In genomic region chr7:17781491-17782215, GRCh38 we compare ENCODE assay signal across 16 cellular contexts.
DNase-seq lines count a peak whose midpoint lies in the region; ATAC-seq, FAIRE-seq and TF ChIP-seq lines count a peak whose summit lies in the region.
"Had no signal": no experiment of that assay in that cellular context is flagged by ENCODE, and none has a peak within 500 bp of the region (broad histone marks: within the 10 kb centered on the region; RNA-seq: fewer than 3 reads in every experiment).

No MANE protein-coding gene starts in this region.

- POLR2A ChIA-PET in endothelial cell of umbilical vein (lab: Charles Lee): no interaction called here
- POLR2A ChIA-PET in T-cell (lab: Charles Lee): no interaction called here

- peaks cover 13% of the 10 kb centered on the region for H3K4me1 ChIP-seq in RWPE2 (ENCODE audit: insufficient read depth, poor library complexity, severe bottlenecking)
- H3K4me1 ChIP-seq in endothelial cell of umbilical vein (ENCODE audit: control insufficient read depth, extremely low read depth, insufficient read depth, low read length): peaks cover 16% of the 10 kb centered on the region
- H3K4me1 ChIP-seq: gastrocnemius medialis had no signal

- TF ChIP-seq POLR2A in endothelial cell of umbilical vein (IDR thresholded peaks at IDR 0.05; ENCODE audit: low read depth, low read length): no peak

- no peak for TF ChIP-seq CTCF in HFF-Myc (IDR thresholded peaks at IDR 0.05; ENCODE audit: low read depth, low read length, missing control alignments)
- TF ChIP-seq CTCF in RWPE2 (IDR thresholded peaks at IDR 0.05; ENCODE audit: poor library complexity, severe bottlenecking): no peak
- no peak for TF ChIP-seq CTCF in endothelial cell of umbilical vein (IDR thresholded peaks at IDR 0.05; ENCODE audit: extremely low read depth in 1 of 2, insufficient read depth in 1 of 2, low read depth in 1 of 2, low read length in 2 of 2)

- peak; percentile 54 for ATAC-seq in RWPE2 (ENCODE audit: low read depth)
- no peak for ATAC-seq in HG03108 (IDR thresholded peaks at IDR 0.05; ENCODE audit: unreplicated experiment)
- ATAC-seq in T-cell (replicated peaks in 1 of 4): no peak
- ATAC-seq in HG03378 (IDR thresholded peaks at IDR 0.05; ENCODE audit: unreplicated experiment): no peak
- ATAC-seq: gastrocnemius medialis had no signal

- no peak overlapping the region for H2AFZ ChIP-seq in endothelial cell of umbilical vein (ENCODE audit: low read depth, low read length)

- dilution Hi-C loops in endothelial cell of umbilical vein (cut with MboI; ENCODE audit: extremely low pct_ligation_motif_present, low sequenced_read_pairs): no loop called here

- H3K27me3 Mint-ChIP-seq in T-cell: no peaks in the 10 kb centered on the region

- H3K36me3 Mint-ChIP-seq in T-cell: no peaks in the 10 kb centered on the region

- BruUV-seq in endothelial cell of umbilical vein (replicated peaks; lab: Mats Ljungman, UMichigan): no TSS peak

- peak; percentile 15 for FAIRE-seq in endothelial cell of umbilical vein (lab: Jason Lieb, UNC)

- H3K79me2 ChIP-seq in endothelial cell of umbilical vein (ENCODE audit: control insufficient read depth, insufficient read depth, low read length): no peaks in the 10 kb centered on the region

- no peaks in the 10 kb centered on the region for H4K20me1 ChIP-seq in endothelial cell of umbilical vein (replicated peaks; ENCODE audit: control insufficient read depth, extremely low read depth, insufficient read depth, low read length)

- DNase-seq in ACHN: peak; percentile 38
- DNase-seq in HFF-Myc (ENCODE audit: extremely low read depth, low read depth): peak; percentile 5
- no peak for DNase-seq in RWPE2 (ENCODE audit: low spot score)
- DNase-seq in endothelial cell of umbilical vein (ENCODE audit: low read depth, low spot score): peak; percentile 55
- no peak for DNase-seq in stimulated activated naive CD4-positive, alpha-beta T cell (lab: John Stamatoyannopoulos, UW)
- no peak for DNase-seq in T-cell
- DNase-seq: amygdala; gastrocnemius medialis; midbrain; NCI-H1417 treated with DMSO at 0.1 percent for 48 hours; NCI-H510A; stimulated activated CD4-positive, alpha-beta T cell treated with anti-CD3 and anti-CD28 coated beads, Interleukin-12 subunit alpha, Interleukin-12 subunit beta, amount 100 ng/mL, for 4 hours; substantia nigra had no signal

- H3K9me3 ChIP-seq in RWPE2 (ENCODE audit: severe bottlenecking): no peaks in the 10 kb centered on the region
- H3K9me3 ChIP-seq in endothelial cell of umbilical vein (replicated peaks; ENCODE audit: control insufficient read depth, insufficient read depth, low read length): no peaks in the 10 kb centered on the region
- H3K9me3 ChIP-seq: gastrocnemius medialis had no signal

- CTCF ChIA-PET in endothelial cell of umbilical vein (lab: Charles Lee) (interaction anchor here (1.5 kb wide), 1 partner anchor 11 kb away, joined by 13 read pairs; no protein-coding TSS in a partner anchor), T-cell (lab: Charles Lee) (interaction anchor here in 1 of 2 donors (1.1 kb wide), 1 partner anchor 11 kb away, joined by 3 read pairs; no protein-coding TSS in a partner anchor)

- H3K36me3 ChIP-seq in RWPE2 (ENCODE audit: low read depth) (no peaks in the 10 kb centered on the region), endothelial cell of umbilical vein (ENCODE audit: control insufficient read depth in 2 of 2, extremely low read depth in 1 of 2, insufficient read depth in 2 of 2, low read length in 2 of 2) (no peaks in the 10 kb centered on the region)
- H3K36me3 ChIP-seq: gastrocnemius medialis had no signal

- no peak overlapping the region for H3K27ac ChIP-seq in RWPE2 (ENCODE audit: poor library complexity, severe bottlenecking)
- H3K27ac ChIP-seq in endothelial cell of umbilical vein (ENCODE audit: insufficient read depth, low read depth, low read length): no peak overlapping the region
- H3K27ac ChIP-seq: gastrocnemius medialis had no signal

- H3K9me1 ChIP-seq in endothelial cell of umbilical vein (replicated peaks; ENCODE audit: control insufficient read depth, extremely low read depth, insufficient read depth, low read length): no peaks in the 10 kb centered on the region

- intact Hi-C loops in endothelial cell of umbilical vein (cut with micrococcal nuclease): loop anchor here (5.0 kb wide), 1 partner anchor 156 kb away; no protein-coding TSS in a partner anchor

- no peak overlapping the region for H3K9ac ChIP-seq in endothelial cell of umbilical vein (replicated peaks; ENCODE audit: extremely low read depth, insufficient read depth, low read length)

- no peak overlapping the region for H3K4me3 Mint-ChIP-seq in T-cell
- H3K4me3 Mint-ChIP-seq: T-helper 2 cell treated with Interferon-gamma antibody and Interleukin-4, amounts not matched to agents 5 μg/mL and 100 μg/mL, for 36 hours had no signal

- no peak overlapping the region for H3K27ac Mint-ChIP-seq in T-cell
- H3K27ac Mint-ChIP-seq: T-helper 2 cell treated with Interferon-gamma antibody and Interleukin-4, amounts not matched to agents 5 μg/mL and 100 μg/mL, for 36 hours had no signal

- H3K4me3 ChIP-seq in HFF-Myc (replicated peaks; ENCODE audit: low read depth, low read length) (no peak overlapping the region), RWPE2 (ENCODE audit: severe bottlenecking) (no peak overlapping the region), endothelial cell of umbilical vein (replicated peaks in 1 of 3; ENCODE audit: insufficient read depth in 1 of 3, low read depth in 1 of 3, low read length in 3 of 3) (no peak overlapping the region)
- H3K4me3 ChIP-seq: gastrocnemius medialis had no signal

- H3K27me3 ChIP-seq in RWPE2 (ENCODE audit: insufficient read depth, poor library complexity, severe bottlenecking): no peaks in the 10 kb centered on the region
- no peaks in the 10 kb centered on the region for H3K27me3 ChIP-seq in endothelial cell of umbilical vein (ENCODE audit: control insufficient read depth in 2 of 2, insufficient read depth in 2 of 2, low read length in 2 of 2)
- H3K27me3 ChIP-seq: gastrocnemius medialis had no signal

- no peaks in the 10 kb centered on the region for H3K4me1 Mint-ChIP-seq in T-cell

- no peak overlapping the region for H3K4me2 ChIP-seq in endothelial cell of umbilical vein (ENCODE audit: insufficient read depth, low read length)

- in situ Hi-C loops in ACHN (cut with HindIII; ENCODE audit: low pct_ligation_motif_present, low pct_unique_long_range_greater_than_20kb, low sequenced_read_pairs): no loop called here

- H3K9me3 Mint-ChIP-seq in T-cell: no peaks in the 10 kb centered on the region
- H3K9me3 Mint-ChIP-seq: T-helper 2 cell treated with Interferon-gamma antibody and Interleukin-4, amounts not matched to agents 5 μg/mL and 100 μg/mL, for 36 hours had no signal

TF ChIP-seq in endothelial cell of umbilical vein, 7 proteins besides CTCF, POLR2A, EP300 and RAD21:
- TF ChIP-seq MAX (IDR thresholded peaks at IDR 0.05; ENCODE audit: insufficient read depth, insufficient read length) (no peak), JUN (IDR thresholded peaks at IDR 0.05; ENCODE audit: borderline replicate concordance, insufficient read depth, insufficient read length, low read depth) (no peak), MYC (IDR thresholded peaks at IDR 0.05; ENCODE audit: low read depth, low read length) (no peak), EZH2 (IDR thresholded peaks at IDR 0.05; ENCODE audit: borderline replicate concordance, low read depth, low read length, severe bottlenecking) (no peak), POLR2AphosphoS5 (IDR thresholded peaks at IDR 0.05; ENCODE audit: insufficient read depth, low read depth, low read length) (peak; percentile 40), FOS (IDR thresholded peaks at IDR 0.05; ENCODE audit: borderline replicate concordance, insufficient read depth, low read length) (peak; percentile 68), GATA2 (IDR thresholded peaks at IDR 0.05; ENCODE audit: insufficient read depth, insufficient read length, low read depth, low read length) (peak; percentile 71)

Comparison
In these comparisons a context has a peak if more than half of its experiments do, and no peak if none do; other contexts are left out.
1. DNase-seq: peak in ACHN (single experiment), HFF-Myc (single experiment) and endothelial cell of umbilical vein (single experiment); none in RWPE2 (single experiment), stimulated activated naive CD4-positive, alpha-beta T cell (0 of 6) and T-cell (0 of 34).